In genomic region chr6:12289655-12290489, GRCh38 we compare ENCODE assay signal across 8 cellular contexts. TPM values are rescaled to one million over a fixed set of nuclear protein-coding genes. Genes with fewer than 3 reads are reported as not detected.
DNase-seq lines count a peak whose midpoint lies in the region; ATAC-seq and TF ChIP-seq lines count a peak whose summit lies in the region.

EDN1 (plus strand) TSS chr6:12290361; CDS start chr6:12290630, 269 bp downstream.

- H3K4me3 ChIP-seq in CD4-positive, CD25-positive, alpha-beta regulatory T cell (ENCODE audit: low read depth, low read length) = peak within 1 kb of the TSS; percentile 81
- peak within 1 kb of the TSS; percentile 75 for H3K4me3 ChIP-seq in OCI-LY3 (ENCODE audit: low read length)
- peak within 1 kb of the TSS; percentile 65 for H3K4me3 ChIP-seq in fibroblast of villous mesenchyme (ENCODE audit: low read depth, low read length)

- peaks cover 3% of the 10 kb centered on the region for H3K36me3 Mint-ChIP-seq in CD4-positive, CD25-positive, alpha-beta regulatory T cell
- no peaks in the 10 kb centered on the region for H3K36me3 Mint-ChIP-seq in activated T-helper 1 cell treated with anti-CD3 and anti-CD28 coated beads, Interleukin-12 subunit alpha, Interleukin-12 subunit beta, Interleukin-2, Interleukin-4 antibody, amounts not matched to agents 30 ng/mL and 10 ng/mL and 1 ng/mL, durations not matched to agents 14 hours and 24 hours and 36 hours (ENCODE audit: low read depth)
- no peaks in the 10 kb centered on the region for H3K36me3 Mint-ChIP-seq in nephron (ENCODE audit: low read depth)

- ATAC-seq in CD4-positive, CD25-positive, alpha-beta regulatory T cell (ENCODE audit: low read depth in 2 of 2) = peak; percentile 71 to 73
- ATAC-seq in HG03354 (IDR thresholded peaks at IDR 0.05; ENCODE audit: poor library complexity, severe bottlenecking, unreplicated experiment) = peak; percentile 85

- peaks cover 10 to 19% (median 13%) of the 10 kb centered on the region in 4 donors for H3K4me1 Mint-ChIP-seq in CD4-positive, CD25-positive, alpha-beta regulatory T cell
- peaks cover 18% of the 10 kb centered on the region for H3K4me1 Mint-ChIP-seq in activated T-helper 1 cell treated with anti-CD3 and anti-CD28 coated beads, Interleukin-12 subunit alpha, Interleukin-12 subunit beta, Interleukin-2, Interleukin-4 antibody, amounts not matched to agents 30 ng/mL and 10 ng/mL and 1 ng/mL, durations not matched to agents 14 hours and 24 hours and 36 hours (ENCODE audit: low read depth)
- H3K4me1 Mint-ChIP-seq in nephron = peaks cover 19% of the 10 kb centered on the region

- H3K9ac ChIP-seq in OCI-LY3 (ENCODE audit: low read length) = peak within 1 kb of the TSS; percentile 40

- TF ChIP-seq CTCF in OCI-LY3 (IDR thresholded peaks at IDR 0.05; ENCODE audit: low read depth, low read length) = peak; percentile 17; the same call in 1 of the 2 replicates
- TF ChIP-seq CTCF in fibroblast of villous mesenchyme (IDR thresholded peaks at IDR 0.05; ENCODE audit: insufficient read depth, low read depth, low read length) = peak; percentile 60
- peak; percentile 36 to 44 (median 38) for TF ChIP-seq CTCF in nephron (IDR thresholded peaks at IDR 0.05; ENCODE audit: unreplicated experiment in 3 of 3)

- intact Hi-C loops in activated T-helper 1 cell treated with anti-CD3 and anti-CD28 coated beads, Interleukin-12 subunit alpha, Interleukin-12 subunit beta, Interleukin-2, Interleukin-4 antibody, amounts not matched to agents 30 ng/mL and 10 ng/mL and 1 ng/mL, durations not matched to agents 14 hours and 24 hours and 36 hours (cut with micrococcal nuclease) = loop anchor here (1.0 to 2.0 kb wide), 8 partner anchors 49 to 705 kb away; partner anchors contain the start of gene HIVEP1

- peak within 1 kb of the TSS; percentile 65 for H2AFZ ChIP-seq in OCI-LY3 (ENCODE audit: low read depth, low read length)

- DNase-seq in CD4-positive, CD25-positive, alpha-beta regulatory T cell = peak in 2 of 3 donors; percentile 32 to 61
- DNase-seq in activated T-helper 1 cell treated with anti-CD3 and anti-CD28 coated beads, Interleukin-12 subunit alpha, Interleukin-12 subunit beta, Interleukin-2, Interleukin-4 antibody, amounts not matched to agents 30 ng/mL and 10 ng/mL and 1 ng/mL, durations not matched to agents 14 hours and 24 hours and 36 hours (ENCODE audit: low spot score) = peak; percentile 50
- DNase-seq in fibroblast of villous mesenchyme (ENCODE audit: low read depth) = peak; percentile 79
- DNase-seq in substantia nigra (lab: John Stamatoyannopoulos, UW) = peak in 37 of 49 donors; percentile 2 to 65 (median 37)

- H3K9me3 Mint-ChIP-seq in CD4-positive, CD25-positive, alpha-beta regulatory T cell = no peaks in the 10 kb centered on the region
- H3K9me3 Mint-ChIP-seq in activated T-helper 1 cell treated with anti-CD3 and anti-CD28 coated beads, Interleukin-12 subunit alpha, Interleukin-12 subunit beta, Interleukin-2, Interleukin-4 antibody, amounts not matched to agents 30 ng/mL and 10 ng/mL and 1 ng/mL, durations not matched to agents 14 hours and 24 hours and 36 hours = no peaks in the 10 kb centered on the region
- H3K9me3 Mint-ChIP-seq in nephron = no peaks in the 10 kb centered on the region

- peak; percentile 66 for TF ChIP-seq POLR2A in GM19193 (IDR thresholded peaks at IDR 0.05; ENCODE audit: extremely low read depth, insufficient read depth, insufficient read length)

- H3K27ac Mint-ChIP-seq in CD4-positive, CD25-positive, alpha-beta regulatory T cell = peak within 1 kb of the TSS in 2 of 3 donors; percentile 12 to 76
- no peak within 1 kb of the TSS for H3K27ac Mint-ChIP-seq in activated T-helper 1 cell treated with anti-CD3 and anti-CD28 coated beads, Interleukin-12 subunit alpha, Interleukin-12 subunit beta, Interleukin-2, Interleukin-4 antibody, amounts not matched to agents 30 ng/mL and 10 ng/mL and 1 ng/mL, durations not matched to agents 14 hours and 24 hours and 36 hours
- H3K27ac Mint-ChIP-seq in nephron = peak within 1 kb of the TSS in 2 of 3 experiments; percentile 16 to 52

- no peaks in the 10 kb centered on the region for H3K36me3 ChIP-seq in CD4-positive, CD25-positive, alpha-beta regulatory T cell (ENCODE audit: control insufficient read depth, insufficient read depth, low read length)
- H3K36me3 ChIP-seq in OCI-LY3 (replicated peaks; ENCODE audit: low read depth, low read length) = no peaks in the 10 kb centered on the region

- H3K27me3 ChIP-seq in CD4-positive, CD25-positive, alpha-beta regulatory T cell (ENCODE audit: control insufficient read depth, insufficient read depth, low read length) = peaks cover 25% of the 10 kb centered on the region
- H3K27me3 ChIP-seq in OCI-LY3 (ENCODE audit: low read depth, low read length) = peaks cover 35% of the 10 kb centered on the region

- peak within 1 kb of the TSS; percentile 79 to 91 (median 83) for H3K4me3 Mint-ChIP-seq in CD4-positive, CD25-positive, alpha-beta regulatory T cell
- H3K4me3 Mint-ChIP-seq in activated T-helper 1 cell treated with anti-CD3 and anti-CD28 coated beads, Interleukin-12 subunit alpha, Interleukin-12 subunit beta, Interleukin-2, Interleukin-4 antibody, amounts not matched to agents 30 ng/mL and 10 ng/mL and 1 ng/mL, durations not matched to agents 14 hours and 24 hours and 36 hours = peak within 1 kb of the TSS; percentile 81
- H3K4me3 Mint-ChIP-seq in nephron = peak within 1 kb of the TSS; percentile 80 to 87 (median 84)

- H3K9me3 ChIP-seq in CD4-positive, CD25-positive, alpha-beta regulatory T cell (ENCODE audit: control insufficient read depth in 2 of 2, low read length in 2 of 2) = no peaks in the 10 kb centered on the region
- H3K9me3 ChIP-seq in OCI-LY3 (ENCODE audit: insufficient read depth, low read length) = no peaks in the 10 kb centered on the region

- H3K4me1 ChIP-seq in CD4-positive, CD25-positive, alpha-beta regulatory T cell (ENCODE audit: control insufficient read depth, insufficient read depth, low read length, poor library complexity, severe bottlenecking) = peaks cover 14% of the 10 kb centered on the region
- peaks cover 8% of the 10 kb centered on the region; the same call in 1 of the 2 replicates for H3K4me1 ChIP-seq in OCI-LY3 (ENCODE audit: low read length)

- peaks cover 57% of the 10 kb centered on the region for H3K27me3 Mint-ChIP-seq in CD4-positive, CD25-positive, alpha-beta regulatory T cell
- H3K27me3 Mint-ChIP-seq in activated T-helper 1 cell treated with anti-CD3 and anti-CD28 coated beads, Interleukin-12 subunit alpha, Interleukin-12 subunit beta, Interleukin-2, Interleukin-4 antibody, amounts not matched to agents 30 ng/mL and 10 ng/mL and 1 ng/mL, durations not matched to agents 14 hours and 24 hours and 36 hours (ENCODE audit: insufficient read depth) = peaks cover 34% of the 10 kb centered on the region
- H3K27me3 Mint-ChIP-seq in nephron (ENCODE audit: low read depth) = peaks cover 65% of the 10 kb centered on the region

- no peaks in the 10 kb centered on the region for H3K79me2 ChIP-seq in OCI-LY3 (ENCODE audit: low read length)

- H3K4me2 ChIP-seq in OCI-LY3 (ENCODE audit: low read length) = peak within 1 kb of the TSS; percentile 88

- H4K20me1 ChIP-seq in OCI-LY3 (ENCODE audit: insufficient read depth, low read length) = no peaks in the 10 kb centered on the region

- H3K27ac ChIP-seq in CD4-positive, CD25-positive, alpha-beta regulatory T cell (ENCODE audit: insufficient read depth, low read length, poor library complexity, severe bottlenecking) = no peak within 1 kb of the TSS
- H3K27ac ChIP-seq in OCI-LY3 (ENCODE audit: low read length) (no peak within 1 kb of the TSS), substantia nigra (ENCODE audit: low read depth, low read length, poor library complexity, severe bottlenecking) (no peak within 1 kb of the TSS)

RNA-seq across cellular contexts. Expression of gene EDN1, which starts in this region (rescaled TPM):
- 1.1 TPM for total RNA-seq in CD4-positive, CD25-positive, alpha-beta regulatory T cell
- not detected for polyA plus RNA-seq in CD4-positive, CD25-positive, alpha-beta regulatory T cell
- 0.12 and 0.36 TPM in 2 replicates for total RNA-seq in activated T-helper 1 cell treated with anti-CD3 and anti-CD28 coated beads, Interleukin-12 subunit alpha, Interleukin-12 subunit beta, Interleukin-2, Interleukin-4 antibody, amounts not matched to agents 30 ng/mL and 10 ng/mL and 1 ng/mL, durations not matched to agents 14 hours and 24 hours and 36 hours
- 2.2 and 2.9 TPM in 2 replicates for total RNA-seq in fibroblast of villous mesenchyme

Comparison
In these comparisons a context has a peak if more than half of its experiments do, and no peak if none do; other contexts are left out.
1. Peak in DNase-seq in activated T-helper 1 cell treated with anti-CD3 and anti-CD28 coated beads, Interleukin-12 subunit alpha, Interleukin-12 subunit beta, Interleukin-2, Interleukin-4 antibody, amounts not matched to agents 30 ng/mL and 10 ng/mL and 1 ng/mL, durations not matched to agents 14 hours and 24 hours and 36 hours; RNA of the gene not detected or under 1 TPM.